Comparison of ENCODE assay signal across 1 cellular context in genomic region chr17:14323522-14323981, GRCh38.
TF ChIP-seq lines count a peak whose summit lies in the region.

No MANE protein-coding gene starts in this region.

TF ChIP-seq in GM23338, 12 proteins besides CTCF, POLR2A, EP300 and RAD21 (continued from another document):
- TF ChIP-seq ETS1 (IDR thresholded peaks at IDR 0.05): no peak
